1 cellular context compared by ENCODE assay signal in the genomic region with DNA sequence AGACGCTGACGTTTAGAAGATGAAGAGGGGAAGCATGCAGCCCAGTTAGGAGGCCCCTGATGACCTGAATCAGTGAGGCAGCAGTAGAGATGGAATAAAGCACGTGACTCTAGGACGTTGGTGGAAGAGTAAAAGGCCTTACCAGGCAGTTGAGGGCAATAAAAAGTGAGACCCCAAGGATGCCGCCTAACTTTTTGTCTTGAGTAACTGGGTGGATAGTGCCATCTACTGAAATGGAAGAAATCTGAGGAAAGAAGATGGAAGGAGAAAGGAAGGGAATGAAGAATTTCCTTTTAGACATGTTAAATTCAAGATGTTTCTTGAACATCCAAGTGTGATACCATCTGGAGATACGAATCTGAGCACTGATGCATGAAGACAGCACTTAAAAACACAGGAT.
TF ChIP-seq lines count a peak whose summit lies in the region.

No MANE protein-coding gene starts in this region.

TF ChIP-seq in SK-N-SH, 30 proteins besides CTCF, POLR2A, EP300 and RAD21 (continued from another document):
- TF ChIP-seq, protein P1, sequence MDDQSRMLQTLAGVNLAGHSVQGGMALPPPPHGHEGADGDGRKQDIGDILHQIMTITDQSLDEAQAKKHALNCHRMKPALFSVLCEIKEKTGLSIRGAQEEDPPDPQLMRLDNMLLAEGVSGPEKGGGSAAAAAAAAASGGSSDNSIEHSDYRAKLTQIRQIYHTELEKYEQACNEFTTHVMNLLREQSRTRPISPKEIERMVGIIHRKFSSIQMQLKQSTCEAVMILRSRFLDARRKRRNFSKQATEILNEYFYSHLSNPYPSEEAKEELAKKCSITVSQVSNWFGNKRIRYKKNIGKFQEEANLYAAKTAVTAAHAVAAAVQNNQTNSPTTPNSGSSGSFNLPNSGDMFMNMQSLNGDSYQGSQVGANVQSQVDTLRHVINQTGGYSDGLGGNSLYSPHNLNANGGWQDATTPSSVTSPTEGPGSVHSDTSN (IDR thresholded peaks at IDR 0.05), result no peak
- TF ChIP-seq JUND (IDR thresholded peaks at IDR 0.05), result no peak
- TF ChIP-seq TAF1 (IDR thresholded peaks at IDR 0.05; ENCODE audit: borderline replicate concordance, low read depth, low read length), result no peak
- TF ChIP-seq, protein P2, sequence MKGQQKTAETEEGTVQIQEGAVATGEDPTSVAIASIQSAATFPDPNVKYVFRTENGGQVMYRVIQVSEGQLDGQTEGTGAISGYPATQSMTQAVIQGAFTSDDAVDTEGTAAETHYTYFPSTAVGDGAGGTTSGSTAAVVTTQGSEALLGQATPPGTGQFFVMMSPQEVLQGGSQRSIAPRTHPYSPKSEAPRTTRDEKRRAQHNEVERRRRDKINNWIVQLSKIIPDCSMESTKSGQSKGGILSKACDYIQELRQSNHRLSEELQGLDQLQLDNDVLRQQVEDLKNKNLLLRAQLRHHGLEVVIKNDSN (IDR thresholded peaks at IDR 0.05; ENCODE audit: borderline replicate concordance, low read depth), result no peak
